Comparison of ENCODE assay signal across 14 cellular contexts in genomic region chr7:24923172-24923865, GRCh38. TPM values are rescaled to one million over a fixed set of nuclear protein-coding genes. Genes with fewer than 3 reads are reported as not detected.
DNase-seq lines count a peak whose midpoint lies in the region; ATAC-seq, FAIRE-seq and TF ChIP-seq lines count a peak whose summit lies in the region.
"Had no signal": no experiment of that assay in that cellular context is flagged by ENCODE, and none has a peak within 500 bp of the region (broad histone marks: within the 10 kb centered on the region; RNA-seq: fewer than 3 reads in every experiment).

No MANE protein-coding gene starts in this region.

- H3K9ac ChIP-seq in kidney (ENCODE audit: low read length in 2 of 2): peak overlapping the region in 1 of 2 donors; percentile 22

- H3K9me3 ChIP-seq in kidney (ENCODE audit: control insufficient read depth in 1 of 2, low read length in 2 of 2): no peaks in the 10 kb centered on the region

- peaks cover 9% of the 10 kb centered on the region for H3K36me3 Mint-ChIP-seq in T-helper 1 cell treated with Interleukin-12 subunit alpha and Interleukin-12 subunit beta and Interleukin-4 antibody, amounts not matched to agents 30 μg/mL and 1 μg/mL, for 36 hours (ENCODE audit: low read depth)
- peaks cover 0 to 7% of the 10 kb centered on the region in 2 donors for H3K36me3 Mint-ChIP-seq in activated naive CD4-positive, alpha-beta T cell treated with anti-CD3 and anti-CD28 coated beads, Interleukin-2, amount 50 U/mL, for 72 hours

- peak overlapping the region; percentile 29 to 81 for H3K27ac ChIP-seq in kidney (ENCODE audit: low read depth in 2 of 2, low read length in 2 of 2)
- H3K27ac ChIP-seq: 22Rv1 had no signal

- H3K4me1 Mint-ChIP-seq in T-helper 1 cell treated with Interleukin-12 subunit alpha and Interleukin-12 subunit beta and Interleukin-4 antibody, amounts not matched to agents 30 μg/mL and 1 μg/mL, for 36 hours (ENCODE audit: low read depth): peaks cover 78% of the 10 kb centered on the region

- no peak overlapping the region for H3K4me3 ChIP-seq in NB4 (ENCODE audit: low read depth, low read length)
- no peak overlapping the region for H3K4me3 ChIP-seq in kidney (ENCODE audit: low read length in 2 of 2)

- no peaks in the 10 kb centered on the region for H3K27me3 Mint-ChIP-seq in T-helper 1 cell treated with Interleukin-12 subunit alpha and Interleukin-12 subunit beta and Interleukin-4 antibody, amounts not matched to agents 30 μg/mL and 1 μg/mL, for 36 hours (ENCODE audit: low read depth)

- peak overlapping the region; percentile 12 for H3K4me3 Mint-ChIP-seq in T-helper 1 cell treated with Interleukin-12 subunit alpha and Interleukin-12 subunit beta and Interleukin-4 antibody, amounts not matched to agents 30 μg/mL and 1 μg/mL, for 36 hours

- intact Hi-C loops in kidney (cut with DNase I): no loop called here

- H3K4me1 ChIP-seq in kidney (ENCODE audit: control insufficient read depth in 1 of 2, insufficient read depth in 1 of 2, low read depth in 1 of 2, low read length in 2 of 2): peaks cover 0 to 7% of the 10 kb centered on the region in 2 donors

- no peaks in the 10 kb centered on the region for H3K9me3 Mint-ChIP-seq in T-helper 1 cell treated with Interleukin-12 subunit alpha and Interleukin-12 subunit beta and Interleukin-4 antibody, amounts not matched to agents 30 μg/mL and 1 μg/mL, for 36 hours
- no peaks in the 10 kb centered on the region for H3K9me3 Mint-ChIP-seq in activated naive CD4-positive, alpha-beta T cell treated with anti-CD3 and anti-CD28 coated beads, Interleukin-2, amount 50 U/mL, for 72 hours

- no peak for FAIRE-seq in kidney (lab: Jason Lieb, UNC)
- FAIRE-seq: small intestine had no signal

- TF ChIP-seq CTCF in NB4 (IDR thresholded peaks at IDR 0.05; ENCODE audit: low read depth, low read length) (no peak), kidney (IDR thresholded peaks at IDR 0.05; ENCODE audit: borderline replicate concordance, extremely low read depth, insufficient read depth) (no peak)

- TF ChIP-seq POLR2A in NB4 (IDR thresholded peaks at IDR 0.05; ENCODE audit: extremely low read depth, insufficient read length): no peak

- ATAC-seq in activated naive CD4-positive, alpha-beta T cell treated with anti-CD3 and anti-CD28 coated beads, Interleukin-2, amount 50 U/mL, for 72 hours: peak in 1 of 2 donors; percentile 39
- ATAC-seq in GM18519 (IDR thresholded peaks at IDR 0.05; ENCODE audit: low FRiP score, unreplicated experiment): no peak

- DNase-seq in T-helper 1 cell (no peak), NB4 (ENCODE audit: low read depth) (peak; percentile 55), kidney (no peak), NCI-H1694 treated with DMSO at 0.1 percent for 48 hours (lab: John Stamatoyannopoulos, UW) (no peak), hypothalamus (lab: John Stamatoyannopoulos, UW) (no peak)
- DNase-seq in activated naive CD4-positive, alpha-beta T cell treated with anti-CD3 and anti-CD28 coated beads, Interleukin-2, amount 50 U/mL, for 72 hours (ENCODE audit: low spot score in 2 of 2): no peak
- DNase-seq: activated CD4-positive, alpha-beta T cell treated with anti-CD3 and anti-CD28 coated beads, Interleukin-2, amount 50 U/mL, for 48 hours; amniotic stem cell; GF-D8; nucleus accumbens; small intestine had no signal

- H3K36me3 ChIP-seq in kidney (ENCODE audit: control insufficient read depth in 1 of 2, insufficient read depth in 2 of 2, low read length in 2 of 2): no peaks in the 10 kb centered on the region

- peak overlapping the region; percentile 86 for H3K27ac Mint-ChIP-seq in T-helper 1 cell treated with Interleukin-12 subunit alpha and Interleukin-12 subunit beta and Interleukin-4 antibody, amounts not matched to agents 30 μg/mL and 1 μg/mL, for 36 hours
- H3K27ac Mint-ChIP-seq in activated naive CD4-positive, alpha-beta T cell treated with anti-CD3 and anti-CD28 coated beads, Interleukin-2, amount 50 U/mL, for 72 hours: peak overlapping the region; percentile 57 to 72

RNA-seq across cellular contexts. Expression of gene OSBPL3, which starts 56.7 kb away (rescaled TPM):
- 10 to 100 TPM; 42.2 to 52.0 TPM for total RNA-seq in activated naive CD4-positive, alpha-beta T cell treated with anti-CD3 and anti-CD28 coated beads, Interleukin-2, amount 50 U/mL, for 72 hours
- 40.5 TPM for total RNA-seq in kidney
- 8.6 TPM for polyA plus RNA-seq in kidney (ENCODE audit: insufficient read depth, low read depth, low replicate concordance)
